ENCODE assay signal across 12 cellular contexts in the genomic region with DNA sequence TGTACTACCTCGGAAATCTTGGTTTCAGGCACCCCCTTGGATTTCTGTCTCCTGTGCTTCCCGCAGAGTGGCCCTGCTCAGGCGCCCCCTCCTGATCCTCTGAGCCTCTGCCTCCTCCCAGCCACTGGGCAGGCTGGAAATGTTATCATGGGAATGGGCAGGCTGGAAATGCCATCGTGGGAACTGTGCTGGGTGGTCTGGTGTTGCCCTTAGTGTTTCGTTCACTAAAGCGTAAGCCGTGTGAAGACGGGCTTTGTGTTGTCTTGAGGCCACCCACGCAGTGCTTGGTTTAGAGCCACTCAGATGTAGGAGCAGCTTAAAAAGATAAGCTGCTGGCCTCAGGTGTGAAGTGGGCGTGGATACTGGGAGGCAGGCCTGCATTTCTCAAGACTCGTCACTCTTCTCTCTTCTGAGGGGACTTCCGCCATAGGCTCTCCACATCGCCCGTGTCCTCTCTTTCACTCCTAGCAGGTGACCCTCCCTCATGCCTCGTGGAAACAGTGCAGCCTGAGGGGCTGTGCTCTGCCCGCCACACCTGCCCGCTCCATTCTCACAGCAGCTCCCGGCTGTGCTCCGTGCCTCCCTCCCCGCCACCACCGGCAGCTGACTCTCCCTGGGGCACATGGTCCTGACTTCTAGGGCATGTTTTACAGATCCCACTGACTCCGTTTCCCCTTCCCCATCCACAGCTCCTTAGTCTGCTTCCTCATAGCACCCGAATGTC. TPM values are rescaled to one million over a fixed set of nuclear protein-coding genes. Genes with fewer than 3 reads are reported as not detected.
DNase-seq lines count a peak whose midpoint lies in the region; ATAC-seq, FAIRE-seq and TF ChIP-seq lines count a peak whose summit lies in the region.
"Had no signal": no experiment of that assay in that cellular context is flagged by ENCODE, and none has a peak within 500 bp of the region (broad histone marks: within the 10 kb centered on the region; RNA-seq: fewer than 3 reads in every experiment).

No MANE protein-coding gene starts in this region.

- TF ChIP-seq CTCF in A549 (IDR thresholded peaks at IDR 0.05) (no peak), GM10266 (IDR thresholded peaks at IDR 0.05; ENCODE audit: control insufficient read depth, insufficient read depth, low read depth, missing control alignments) (peak; percentile 5), chondrocyte (IDR thresholded peaks at IDR 0.05) (peak; percentile 50), mesothelial cell of epicardium (IDR thresholded peaks at IDR 0.05; ENCODE audit: unreplicated experiment) (no peak)

- WGBS in A549 (ENCODE audit: missing lambda C conversion rate), result 91% methylated on average over 23 of the region's 23 CpGs

- H3K4me2 ChIP-seq in A549, result no peak overlapping the region

- TF ChIP-seq RAD21 in A549 (conservative IDR thresholded peaks at IDR 0.05 in 1 of 2, IDR thresholded peaks at IDR 0.05 in 1 of 2), result no peak

- peaks cover 11% of the 10 kb centered on the region; the same call in 1 of the 3 replicates for H3K9me3 ChIP-seq in A549
- H3K9me3 ChIP-seq: thyroid gland had no signal

- no peak for FAIRE-seq in A549 (lab: Jason Lieb, UNC)
- FAIRE-seq: keratinocyte had no signal

- H3K4me1 Mint-ChIP-seq in chondrocyte (ENCODE audit: low read depth) (peaks cover 73% of the 10 kb centered on the region), mesothelial cell of epicardium (peaks cover 21% of the 10 kb centered on the region)

- H3K27ac Mint-ChIP-seq in chondrocyte (ENCODE audit: unreplicated experiment) (peak overlapping the region; percentile 98), mesothelial cell of epicardium (peak overlapping the region; percentile 43)

- H3K4me3 Mint-ChIP-seq in chondrocyte (ENCODE audit: unreplicated experiment) (peak overlapping the region; percentile 49), mesothelial cell of epicardium (no peak overlapping the region)

- TF ChIP-seq POLR2A in A549 (IDR thresholded peaks at IDR 0.05; ENCODE audit: low read length), result no peak

- H3K36me3 Mint-ChIP-seq in chondrocyte (ENCODE audit: low read depth) (peaks cover 3% of the 10 kb centered on the region), mesothelial cell of epicardium (peaks cover 20% of the 10 kb centered on the region)

- no peak for TF ChIP-seq EP300 in A549 (IDR thresholded peaks at IDR 0.05)

- H3K27ac ChIP-seq in A549, result peak overlapping the region in 1 of 2 experiments; percentile 70; a peak in 1 of 6 replicates

- POLR2A ChIA-PET in A549 (lab: Yijun Ruan, JAX), result no interaction called here

- ATAC-seq in A549, result peak; percentile 24 to 47; a peak in 3 of 6 replicates
- ATAC-seq in GM19023 (IDR thresholded peaks at IDR 0.05; ENCODE audit: unreplicated experiment), result no peak
- no peak for ATAC-seq in GM21737 (IDR thresholded peaks at IDR 0.05; ENCODE audit: unreplicated experiment)
- ATAC-seq: esophagus mucosa had no signal

- no peak overlapping the region for H3K4me3 ChIP-seq in A549
- H3K4me3 ChIP-seq: thyroid gland had no signal

- CTCF ChIA-PET in A549 (lab: Yijun Ruan, JAX), result interaction anchor here (0.9 to 1.2 kb wide), 2 partner anchors 37 to 44 kb away, joined by 3 to 4 read pairs; no protein-coding TSS in a partner anchor

- H3K9me3 Mint-ChIP-seq in chondrocyte (ENCODE audit: low read depth) (peaks cover 7% of the 10 kb centered on the region), mesothelial cell of epicardium (peaks cover 12% of the 10 kb centered on the region)

- DNase-seq in A549 (ENCODE audit: low read depth in 1 of 2, low spot score in 1 of 2) (no peak), GM10266 (ENCODE audit: extremely low spot score) (peak; percentile 23), chondrocyte (ENCODE audit: low spot score) (no peak), mesothelial cell of epicardium (ENCODE audit: low spot score in 2 of 2, unreplicated experiment in 2 of 2) (no peak), GM03348 (ENCODE audit: low spot score) (no peak), DMS114 treated with DMSO at 0.1 percent for 48 hours (lab: John Stamatoyannopoulos, UW; ENCODE audit: unreplicated experiment) (no peak)
- DNase-seq: NCI-H526 treated with DMSO at 0.1 percent for 48 hours, thyroid gland had no signal

- peaks cover 19% of the 10 kb centered on the region for H3K4me1 ChIP-seq in A549

- no peaks in the 10 kb centered on the region for H3K27me3 Mint-ChIP-seq in chondrocyte (ENCODE audit: low read depth)
- no peaks in the 10 kb centered on the region for H3K27me3 Mint-ChIP-seq in mesothelial cell of epicardium (ENCODE audit: low read depth)

TF ChIP-seq in A549, 52 proteins besides CTCF, POLR2A, EP300 and RAD21:
- TF ChIP-seq EHF (CRISPR knock-in tag; IDR thresholded peaks at IDR 0.05) (no peak), HOXB13 (CRISPR knock-in tag; IDR thresholded peaks at IDR 0.05; ENCODE audit: low read depth) (no peak), GATA3 (IDR thresholded peaks at IDR 0.05; ENCODE audit: borderline replicate concordance) (no peak), JUN (IDR thresholded peaks at IDR 0.05) (no peak), CBX2 (IDR thresholded peaks at IDR 0.05; ENCODE audit: borderline replicate concordance, low read depth) (no peak), ZNF302 (CRISPR knock-in tag; IDR thresholded peaks at IDR 0.05) (no peak), HEYL (CRISPR knock-in tag; IDR thresholded peaks at IDR 0.05) (no peak), SREBF2 (IDR thresholded peaks at IDR 0.05) (no peak), EHMT2 (IDR thresholded peaks at IDR 0.05; ENCODE audit: low read depth) (no peak), BHLHE40 (IDR thresholded peaks at IDR 0.05; ENCODE audit: low read depth, low read length) (no peak), ZC3H11A (IDR thresholded peaks at IDR 0.05) (no peak), PHF8 (IDR thresholded peaks at IDR 0.05; ENCODE audit: borderline replicate concordance, low read depth) (no peak), KDM5A (IDR thresholded peaks at IDR 0.05) (no peak), TP53 (CRISPR knock-in tag; IDR thresholded peaks at IDR 0.05) (no peak), CHD2 (IDR thresholded peaks at IDR 0.05; ENCODE audit: low read length, partially characterized antibody) (no peak)
- TF ChIP-seq, protein P1, sequence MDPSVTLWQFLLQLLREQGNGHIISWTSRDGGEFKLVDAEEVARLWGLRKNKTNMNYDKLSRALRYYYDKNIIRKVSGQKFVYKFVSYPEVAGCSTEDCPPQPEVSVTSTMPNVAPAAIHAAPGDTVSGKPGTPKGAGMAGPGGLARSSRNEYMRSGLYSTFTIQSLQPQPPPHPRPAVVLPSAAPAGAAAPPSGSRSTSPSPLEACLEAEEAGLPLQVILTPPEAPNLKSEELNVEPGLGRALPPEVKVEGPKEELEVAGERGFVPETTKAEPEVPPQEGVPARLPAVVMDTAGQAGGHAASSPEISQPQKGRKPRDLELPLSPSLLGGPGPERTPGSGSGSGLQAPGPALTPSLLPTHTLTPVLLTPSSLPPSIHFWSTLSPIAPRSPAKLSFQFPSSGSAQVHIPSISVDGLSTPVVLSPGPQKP (IDR thresholded peaks at IDR 0.05; ENCODE audit: low read depth, low read length), result no peak
TF ChIP-seq in A549: peak in this region for 0.

RNA-seq across cellular contexts. Expression of a gene that starts 28.5 kb away (rescaled TPM):
- 31.1 and 36.0 TPM in 2 replicates for polyA plus RNA-seq in A549 (2011; rRNA removed)
- 28.4 and 29.8 TPM in 2 replicates for polyA plus RNA-seq in A549 (2012; cell fraction: cytosol; rRNA removed)
- polyA plus RNA-seq in A549 (2012; cell fraction: nucleus; rRNA removed), result 32.4 and 39.2 TPM in 2 replicates
- 23.1 to 23.9 TPM (median 23.3 TPM) in 3 replicates for polyA plus RNA-seq in A549 (2017; fragmentation: RNase III; extraction: RNeasy Plus Mini Kit Qiagen cat#74134 plus additional on column Dnase treatment)
- polyA minus RNA-seq in A549 (2011; rRNA and poly(A)+ RNA removed), result 37.4 and 43.9 TPM in 2 replicates
- 24.3 to 27.5 TPM (median 25.1 TPM) in 3 replicates for total RNA-seq in chondrocyte
- total RNA-seq in mesothelial cell of epicardium, result 32.9 to 34.0 TPM (median 33.3 TPM) in 3 replicates

RNA-seq across cellular contexts. Expression of a gene that starts 52.4 kb away (rescaled TPM):
- polyA plus RNA-seq in A549 (2011; rRNA removed) (46.6 and 51.2 TPM in 2 replicates), A549 (2017; fragmentation: RNase III; extraction: RNeasy Plus Mini Kit Qiagen cat#74134 plus additional on column Dnase treatment) (46.9 to 52.1 TPM (median 51.0 TPM) in 3 replicates)
- polyA plus RNA-seq in A549 (2012; cell fraction: cytosol; rRNA removed), result 32.8 and 33.4 TPM in 2 replicates
- 40.2 and 60.3 TPM in 2 replicates for polyA plus RNA-seq in A549 (2012; cell fraction: nucleus; rRNA removed)
- 15.8 and 19.2 TPM in 2 replicates for polyA minus RNA-seq in A549 (2011; rRNA and poly(A)+ RNA removed)
- total RNA-seq in chondrocyte (31.0 to 97.4 TPM (median 88.9 TPM) in 3 replicates), mesothelial cell of epicardium (50.8 to 57.2 TPM (median 53.0 TPM) in 3 replicates)

Comparison
In these comparisons a context has a peak if more than half of its experiments do, and no peak if none do; other contexts are left out.
1. ATAC-seq: peak in A549 (2 of 2); none in GM19023 (single experiment) and GM21737 (single experiment).
2. CTCF ChIP-seq: peak in GM10266 (single experiment) and chondrocyte (single experiment); none in A549 (single experiment) and mesothelial cell of epicardium (single experiment).